Comparison of ENCODE assay signal across 10 cellular contexts in genomic region chr11:118918686-118919280, GRCh38. TPM values are rescaled to one million over a fixed set of nuclear protein-coding genes. Genes with fewer than 3 reads are reported as not detected.
A peak's percentile ranks its signal among the peaks of the same experiment; 100 is the strongest.
DNase-seq lines count a peak whose midpoint lies in the region; ATAC-seq, FAIRE-seq and TF ChIP-seq lines count a peak whose summit lies in the region.
"Had no signal": no experiment of that assay in that cellular context is flagged by ENCODE, and none has a peak within 500 bp of the region (broad histone marks: within the 10 kb centered on the region; RNA-seq: fewer than 3 reads in every experiment).

No MANE protein-coding gene starts in this region.

- FAIRE-seq in astrocyte (lab: Jason Lieb, UNC), result no peak
- FAIRE-seq: GM18507 had no signal

- H3K36me3 ChIP-seq in astrocyte (ENCODE audit: insufficient read depth, low read length), result no peaks in the 10 kb centered on the region

- peak overlapping the region; percentile 97 for H3K9ac ChIP-seq in astrocyte (ENCODE audit: low read length)

- H3K9me3 Mint-ChIP-seq in astrocyte (ENCODE audit: unreplicated experiment), result no peaks in the 10 kb centered on the region
- H3K9me3 Mint-ChIP-seq in type B pancreatic cell, result no peaks in the 10 kb centered on the region

- peak overlapping the region; percentile 93 for H3K27ac ChIP-seq in astrocyte (ENCODE audit: low read depth, low read length)

- H2AFZ ChIP-seq in astrocyte (ENCODE audit: low read depth, low read length), result no peak overlapping the region

- no peaks in the 10 kb centered on the region for H3K9me3 ChIP-seq in astrocyte (ENCODE audit: insufficient read depth, low read depth, low read length)

- H3K27ac Mint-ChIP-seq in astrocyte (ENCODE audit: unreplicated experiment) (peak overlapping the region; percentile 99), type B pancreatic cell (peak overlapping the region; percentile 98)

- ATAC-seq in left lobe of liver, result peak; percentile 0
- ATAC-seq in GM18868 (IDR thresholded peaks at IDR 0.05; ENCODE audit: unreplicated experiment), result no peak

- DNase-seq in stimulated activated CD4-positive, alpha-beta T cell treated with anti-CD3 and anti-CD28 coated beads, Interleukin-15, amount 100 ng/mL, for 24 hours, result peak; percentile 43
- no peak for DNase-seq in stimulated activated CD4-positive, alpha-beta T cell treated with anti-CD3 and anti-CD28 coated beads, Interleukin-4, amount 100 ng/mL, for 4 hours
- DNase-seq in astrocyte (ENCODE audit: low read depth) (peak; percentile 28), left lobe of liver (ENCODE audit: low spot score) (no peak), type B pancreatic cell (ENCODE audit: extremely low spot score, unreplicated experiment) (no peak), hepatic stellate cell (ENCODE audit: low spot score) (no peak), DMS114 treated with DMSO at 0.1 percent for 48 hours (lab: John Stamatoyannopoulos, UW; ENCODE audit: unreplicated experiment) (no peak)

- peak overlapping the region; percentile 98 for H3K4me2 ChIP-seq in astrocyte (ENCODE audit: low read length)

- peak overlapping the region; percentile 40 for H3K4me3 ChIP-seq in astrocyte (ENCODE audit: insufficient read depth, low read depth, low read length)

- H3K79me2 ChIP-seq in astrocyte (ENCODE audit: insufficient read depth, low read length), result peaks cover 99% of the 10 kb centered on the region

- H3K4me1 Mint-ChIP-seq in astrocyte (ENCODE audit: low read depth, unreplicated experiment) (peaks cover 68% of the 10 kb centered on the region), type B pancreatic cell (ENCODE audit: unreplicated experiment) (peaks cover 72% of the 10 kb centered on the region)

- H3K4me1 ChIP-seq in astrocyte (ENCODE audit: insufficient read depth, low read length), result peaks cover 97% of the 10 kb centered on the region

- TF ChIP-seq CTCF in astrocyte (IDR thresholded peaks at IDR 0.05; ENCODE audit: insufficient read depth, low read depth, low read length) (no peak), type B pancreatic cell (conservative IDR thresholded peaks at IDR 0.05) (no peak)

- no peaks in the 10 kb centered on the region for H3K27me3 ChIP-seq in astrocyte (ENCODE audit: insufficient read depth, low read length)

- peak overlapping the region; percentile 74 for H3K4me3 Mint-ChIP-seq in astrocyte (ENCODE audit: unreplicated experiment)
- H3K4me3 Mint-ChIP-seq in type B pancreatic cell, result peak overlapping the region; percentile 84

- H3K36me3 Mint-ChIP-seq in astrocyte (ENCODE audit: low read depth, unreplicated experiment) (peaks cover 2% of the 10 kb centered on the region), type B pancreatic cell (no peaks in the 10 kb centered on the region)

- H4K20me1 ChIP-seq in astrocyte (ENCODE audit: insufficient read depth, low read length), result peaks cover 51% of the 10 kb centered on the region

- H3K27me3 Mint-ChIP-seq in astrocyte (ENCODE audit: low read depth, unreplicated experiment) (no peaks in the 10 kb centered on the region), type B pancreatic cell (no peaks in the 10 kb centered on the region)

RNA-seq across cellular contexts. Expression of gene BCL9L, which starts 6.9 kb away (rescaled TPM):
- total RNA-seq in astrocyte, result 128 and 138 TPM in 2 replicates
- 24.7 TPM for total RNA-seq in left lobe of liver
- total RNA-seq in type B pancreatic cell (ENCODE audit: low replicate concordance), result 44.4 and 77.2 TPM in 2 replicates

RNA-seq across cellular contexts. Expression of gene CXCR5, which starts 35.1 kb away (rescaled TPM):
- total RNA-seq in astrocyte (0.07 and 0.12 TPM in 2 replicates), left lobe of liver (0.08 TPM), type B pancreatic cell (ENCODE audit: low replicate concordance) (not detected in 2 replicates)
- total RNA-seq: dermis microvascular lymphatic vessel endothelial cell had no signal

RNA-seq across cellular contexts. Expression of gene UPK2, which starts 37.3 kb away (rescaled TPM):
- total RNA-seq in astrocyte (0.43 TPM in 1 of 2 replicates, not detected in the other), left lobe of liver (not detected), type B pancreatic cell (ENCODE audit: low replicate concordance) (26.8 and 30.1 TPM in 2 replicates)
- total RNA-seq: dermis microvascular lymphatic vessel endothelial cell had no signal

RNA-seq across cellular contexts. Expression of gene FOXR1, which starts 52.8 kb away (rescaled TPM):
- total RNA-seq in astrocyte (not detected in 2 replicates), left lobe of liver (not detected), type B pancreatic cell (ENCODE audit: low replicate concordance) (not detected in 2 replicates)
- total RNA-seq: dermis microvascular lymphatic vessel endothelial cell had no signal

Comparison
In these comparisons a context has a peak if more than half of its experiments do, and no peak if none do; other contexts are left out.
1. DNase-seq: peak in stimulated activated CD4-positive, alpha-beta T cell treated with anti-CD3 and anti-CD28 coated beads, Interleukin-15, amount 100 ng/mL, for 24 hours (single experiment) and astrocyte (single experiment); none in stimulated activated CD4-positive, alpha-beta T cell treated with anti-CD3 and anti-CD28 coated beads, Interleukin-4, amount 100 ng/mL, for 4 hours (0 of 2), left lobe of liver (single experiment), type B pancreatic cell (single experiment), hepatic stellate cell (single experiment) and DMS114 treated with DMSO at 0.1 percent for 48 hours (single experiment).
2. RNA of gene UPK2, which starts 37.3 kb away (total RNA-seq): 26.8 to 30.1 TPM in type B pancreatic cell; 0.43 TPM in astrocyte and not detected in left lobe of liver (single experiment); every median in the first group is over 10 times any median in the second.